9 cellular contexts compared by ENCODE assay signal in genomic region chr9:19934301-19934868, GRCh38.
DNase-seq lines count a peak whose midpoint lies in the region; ATAC-seq and TF ChIP-seq lines count a peak whose summit lies in the region.
"Had no signal": no experiment of that assay in that cellular context is flagged by ENCODE, and none has a peak within 500 bp of the region (broad histone marks: within the 10 kb centered on the region; RNA-seq: fewer than 3 reads in every experiment).

No MANE protein-coding gene starts in this region.

- peak overlapping the region; percentile 53 for H3K27ac Mint-ChIP-seq in Caco-2 (ENCODE audit: unreplicated experiment)
- H3K27ac Mint-ChIP-seq in activated naive CD8-positive, alpha-beta T cell treated with anti-CD3 and anti-CD28 coated beads, Interleukin-2, amount 10 ng/mL, durations not matched to agents 7 days and 5 days, result peak overlapping the region; percentile 58

- no peak for TF ChIP-seq CTCF in Caco-2 (IDR thresholded peaks at IDR 0.05; ENCODE audit: insufficient read depth in 1 of 2, low read depth in 1 of 2, low read length in 1 of 2, severe bottlenecking in 1 of 2, unreplicated experiment in 1 of 2)

- no peaks in the 10 kb centered on the region for H3K27me3 Mint-ChIP-seq in Caco-2 (ENCODE audit: insufficient read depth, unreplicated experiment)
- peaks cover 3% of the 10 kb centered on the region for H3K27me3 Mint-ChIP-seq in activated naive CD8-positive, alpha-beta T cell treated with anti-CD3 and anti-CD28 coated beads, Interleukin-2, amount 10 ng/mL, durations not matched to agents 7 days and 5 days

- H3K4me3 Mint-ChIP-seq in Caco-2 (ENCODE audit: unreplicated experiment), result peak overlapping the region; percentile 81
- peak overlapping the region; percentile 74 for H3K4me3 Mint-ChIP-seq in activated naive CD8-positive, alpha-beta T cell treated with anti-CD3 and anti-CD28 coated beads, Interleukin-2, amount 10 ng/mL, durations not matched to agents 7 days and 5 days

- no TSS peak for BruUV-seq in Caco-2 (replicated peaks; lab: Mats Ljungman, UMichigan)

- peak overlapping the region; percentile 37 for H3K4me3 ChIP-seq in Caco-2 (ENCODE audit: low read depth, low read length)
- H3K4me3 ChIP-seq: SJSA1 had no signal

- ATAC-seq in activated naive CD8-positive, alpha-beta T cell treated with anti-CD3 and anti-CD28 coated beads, Interleukin-2, amount 10 ng/mL, durations not matched to agents 7 days and 5 days (ENCODE audit: low read depth), result peak; percentile 63
- no peak for ATAC-seq in GM18867 (IDR thresholded peaks at IDR 0.05; ENCODE audit: unreplicated experiment)

- CTCF ChIA-PET in Caco-2 (lab: Charles Lee), result no interaction called here

- H3K4me1 ChIP-seq in Caco-2, result no peaks in the 10 kb centered on the region
- H3K4me1 ChIP-seq: SJSA1 had no signal

- H3K36me3 ChIP-seq in Caco-2 (ENCODE audit: control insufficient read depth, insufficient read depth, low read length), result no peaks in the 10 kb centered on the region
- H3K36me3 ChIP-seq: SJSA1 had no signal

- no peaks in the 10 kb centered on the region for H3K36me3 Mint-ChIP-seq in Caco-2 (ENCODE audit: insufficient read depth, unreplicated experiment)
- peaks cover 3% of the 10 kb centered on the region for H3K36me3 Mint-ChIP-seq in activated naive CD8-positive, alpha-beta T cell treated with anti-CD3 and anti-CD28 coated beads, Interleukin-2, amount 10 ng/mL, durations not matched to agents 7 days and 5 days

- H3K27me3 ChIP-seq in Caco-2 (replicated peaks; ENCODE audit: control insufficient read depth, insufficient read depth, low read length), result no peaks in the 10 kb centered on the region
- H3K27me3 ChIP-seq: SJSA1 had no signal

- H3K4me1 Mint-ChIP-seq in Caco-2 (ENCODE audit: low read depth, unreplicated experiment), result no peaks in the 10 kb centered on the region
- H3K4me1 Mint-ChIP-seq in activated naive CD8-positive, alpha-beta T cell treated with anti-CD3 and anti-CD28 coated beads, Interleukin-2, amount 10 ng/mL, durations not matched to agents 7 days and 5 days, result peaks cover 8% of the 10 kb centered on the region

- DNase-seq in Caco-2 (peak in 1 of 2 experiments; percentile 23), hepatic stellate cell (ENCODE audit: low spot score) (peak; percentile 35), posterior vena cava (ENCODE audit: low spot score) (peak; percentile 83), SKM-1 (lab: John Stamatoyannopoulos, UW; ENCODE audit: unreplicated experiment) (no peak), ureter (ENCODE audit: low spot score) (no peak)
- DNase-seq in activated naive CD8-positive, alpha-beta T cell treated with anti-CD3 and anti-CD28 coated beads, Interleukin-2, amount 10 ng/mL, durations not matched to agents 7 days and 5 days, result peak; percentile 34
- DNase-seq in activated CD4-positive, alpha-beta T cell treated with anti-CD3 and anti-CD28 coated beads, Interleukin-2, amount 50 U/mL, for 4 hours, result no peak

- intact Hi-C loops in Caco-2 (cut with micrococcal nuclease; ENCODE audit: unreplicated experiment), result no loop called here
- intact Hi-C loops in posterior vena cava (cut with DNase I), result no loop called here

- H3K9me3 ChIP-seq in Caco-2, result no peaks in the 10 kb centered on the region
- H3K9me3 ChIP-seq: SJSA1 had no signal

- no peaks in the 10 kb centered on the region for H3K9me3 Mint-ChIP-seq in Caco-2 (ENCODE audit: unreplicated experiment)
- no peaks in the 10 kb centered on the region for H3K9me3 Mint-ChIP-seq in activated naive CD8-positive, alpha-beta T cell treated with anti-CD3 and anti-CD28 coated beads, Interleukin-2, amount 10 ng/mL, durations not matched to agents 7 days and 5 days

- POLR2A ChIA-PET in Caco-2 (lab: Charles Lee), result no interaction called here
- POLR2A ChIA-PET in activated naive CD8-positive, alpha-beta T cell treated with anti-CD3 and anti-CD28 coated beads, Interleukin-2, amount 10 ng/mL, durations not matched to agents 7 days and 5 days (lab: Charles Lee), result interaction anchor here (0.5 kb wide), 1 partner anchor 382 kb away, joined by 4 read pairs; no protein-coding TSS in a partner anchor

Comparison
In these comparisons a context has a peak if more than half of its experiments do, and no peak if none do; other contexts are left out.
1. DNase-seq: peak in activated naive CD8-positive, alpha-beta T cell treated with anti-CD3 and anti-CD28 coated beads, Interleukin-2, amount 10 ng/mL, durations not matched to agents 7 days and 5 days (single experiment), hepatic stellate cell (single experiment) and posterior vena cava (single experiment); none in SKM-1 (single experiment), ureter (single experiment) and activated CD4-positive, alpha-beta T cell treated with anti-CD3 and anti-CD28 coated beads, Interleukin-2, amount 50 U/mL, for 4 hours (0 of 2).